Comparison of ENCODE assay signal across 2 cellular contexts in the genomic region with DNA sequence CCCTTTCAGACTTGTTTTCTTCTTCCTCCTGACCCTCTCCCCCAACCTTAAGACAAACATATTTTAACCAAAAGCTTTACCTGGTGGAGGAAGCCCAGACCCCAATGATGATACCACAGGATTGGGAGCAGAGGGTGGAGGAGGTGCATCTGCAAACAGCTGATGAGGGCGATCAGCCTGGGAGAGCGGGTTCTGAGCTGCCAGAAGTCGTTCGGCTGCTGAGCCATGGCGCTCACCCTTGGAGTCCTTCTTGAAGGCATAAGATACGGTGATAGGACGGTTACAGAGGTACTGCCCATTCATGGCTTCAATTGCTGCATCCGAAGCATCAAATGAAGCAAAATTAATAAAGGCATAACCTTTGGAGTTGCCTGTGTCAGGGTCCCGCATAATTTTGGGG.
TF ChIP-seq lines count a peak whose summit lies in the region.

No MANE protein-coding gene starts in this region.

TF ChIP-seq in A549, 52 proteins besides CTCF, POLR2A, EP300 and RAD21:
- TF ChIP-seq, protein P1, sequence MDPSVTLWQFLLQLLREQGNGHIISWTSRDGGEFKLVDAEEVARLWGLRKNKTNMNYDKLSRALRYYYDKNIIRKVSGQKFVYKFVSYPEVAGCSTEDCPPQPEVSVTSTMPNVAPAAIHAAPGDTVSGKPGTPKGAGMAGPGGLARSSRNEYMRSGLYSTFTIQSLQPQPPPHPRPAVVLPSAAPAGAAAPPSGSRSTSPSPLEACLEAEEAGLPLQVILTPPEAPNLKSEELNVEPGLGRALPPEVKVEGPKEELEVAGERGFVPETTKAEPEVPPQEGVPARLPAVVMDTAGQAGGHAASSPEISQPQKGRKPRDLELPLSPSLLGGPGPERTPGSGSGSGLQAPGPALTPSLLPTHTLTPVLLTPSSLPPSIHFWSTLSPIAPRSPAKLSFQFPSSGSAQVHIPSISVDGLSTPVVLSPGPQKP (IDR thresholded peaks at IDR 0.05; ENCODE audit: low read depth, low read length), result no peak
- no peak for TF ChIP-seq BHLHE40 (IDR thresholded peaks at IDR 0.05; ENCODE audit: low read depth, low read length)
- TF ChIP-seq TP53 (CRISPR knock-in tag; IDR thresholded peaks at IDR 0.05), result no peak
- no peak for TF ChIP-seq SMC3 (IDR thresholded peaks at IDR 0.05)
- TF ChIP-seq CBX2 (IDR thresholded peaks at IDR 0.05; ENCODE audit: borderline replicate concordance, low read depth), result no peak
- no peak for TF ChIP-seq MAFK (IDR thresholded peaks at IDR 0.05; ENCODE audit: partially characterized antibody)
- no peak for TF ChIP-seq JUN (IDR thresholded peaks at IDR 0.05)
- no peak for TF ChIP-seq TFCP2L1 (CRISPR knock-in tag; IDR thresholded peaks at IDR 0.05)
- TF ChIP-seq EHMT2 (IDR thresholded peaks at IDR 0.05; ENCODE audit: low read depth), result no peak
- TF ChIP-seq JUNB (IDR thresholded peaks at IDR 0.05), result no peak
- TF ChIP-seq HEYL (CRISPR knock-in tag; IDR thresholded peaks at IDR 0.05), result no peak
- TF ChIP-seq, protein P2, sequence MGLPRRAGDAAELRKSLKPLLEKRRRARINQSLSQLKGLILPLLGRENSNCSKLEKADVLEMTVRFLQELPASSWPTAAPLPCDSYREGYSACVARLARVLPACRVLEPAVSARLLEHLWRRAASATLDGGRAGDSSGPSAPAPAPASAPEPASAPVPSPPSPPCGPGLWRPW (IDR thresholded peaks at IDR 0.05), result no peak
- TF ChIP-seq, protein P3, sequence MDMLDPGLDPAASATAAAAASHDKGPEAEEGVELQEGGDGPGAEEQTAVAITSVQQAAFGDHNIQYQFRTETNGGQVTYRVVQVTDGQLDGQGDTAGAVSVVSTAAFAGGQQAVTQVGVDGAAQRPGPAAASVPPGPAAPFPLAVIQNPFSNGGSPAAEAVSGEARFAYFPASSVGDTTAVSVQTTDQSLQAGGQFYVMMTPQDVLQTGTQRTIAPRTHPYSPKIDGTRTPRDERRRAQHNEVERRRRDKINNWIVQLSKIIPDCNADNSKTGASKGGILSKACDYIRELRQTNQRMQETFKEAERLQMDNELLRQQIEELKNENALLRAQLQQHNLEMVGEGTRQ (IDR thresholded peaks at IDR 0.05), result no peak
- no peak for TF ChIP-seq ZNF302 (CRISPR knock-in tag; IDR thresholded peaks at IDR 0.05)
- TF ChIP-seq RFX5 (IDR thresholded peaks at IDR 0.05), result no peak
- TF ChIP-seq, protein P4, sequence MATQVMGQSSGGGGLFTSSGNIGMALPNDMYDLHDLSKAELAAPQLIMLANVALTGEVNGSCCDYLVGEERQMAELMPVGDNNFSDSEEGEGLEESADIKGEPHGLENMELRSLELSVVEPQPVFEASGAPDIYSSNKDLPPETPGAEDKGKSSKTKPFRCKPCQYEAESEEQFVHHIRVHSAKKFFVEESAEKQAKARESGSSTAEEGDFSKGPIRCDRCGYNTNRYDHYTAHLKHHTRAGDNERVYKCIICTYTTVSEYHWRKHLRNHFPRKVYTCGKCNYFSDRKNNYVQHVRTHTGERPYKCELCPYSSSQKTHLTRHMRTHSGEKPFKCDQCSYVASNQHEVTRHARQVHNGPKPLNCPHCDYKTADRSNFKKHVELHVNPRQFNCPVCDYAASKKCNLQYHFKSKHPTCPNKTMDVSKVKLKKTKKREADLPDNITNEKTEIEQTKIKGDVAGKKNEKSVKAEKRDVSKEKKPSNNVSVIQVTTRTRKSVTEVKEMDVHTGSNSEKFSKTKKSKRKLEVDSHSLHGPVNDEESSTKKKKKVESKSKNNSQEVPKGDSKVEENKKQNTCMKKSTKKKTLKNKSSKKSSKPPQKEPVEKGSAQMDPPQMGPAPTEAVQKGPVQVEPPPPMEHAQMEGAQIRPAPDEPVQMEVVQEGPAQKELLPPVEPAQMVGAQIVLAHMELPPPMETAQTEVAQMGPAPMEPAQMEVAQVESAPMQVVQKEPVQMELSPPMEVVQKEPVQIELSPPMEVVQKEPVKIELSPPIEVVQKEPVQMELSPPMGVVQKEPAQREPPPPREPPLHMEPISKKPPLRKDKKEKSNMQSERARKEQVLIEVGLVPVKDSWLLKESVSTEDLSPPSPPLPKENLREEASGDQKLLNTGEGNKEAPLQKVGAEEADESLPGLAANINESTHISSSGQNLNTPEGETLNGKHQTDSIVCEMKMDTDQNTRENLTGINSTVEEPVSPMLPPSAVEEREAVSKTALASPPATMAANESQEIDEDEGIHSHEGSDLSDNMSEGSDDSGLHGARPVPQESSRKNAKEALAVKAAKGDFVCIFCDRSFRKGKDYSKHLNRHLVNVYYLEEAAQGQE (IDR thresholded peaks at IDR 0.05), result no peak
- TF ChIP-seq, protein P5, sequence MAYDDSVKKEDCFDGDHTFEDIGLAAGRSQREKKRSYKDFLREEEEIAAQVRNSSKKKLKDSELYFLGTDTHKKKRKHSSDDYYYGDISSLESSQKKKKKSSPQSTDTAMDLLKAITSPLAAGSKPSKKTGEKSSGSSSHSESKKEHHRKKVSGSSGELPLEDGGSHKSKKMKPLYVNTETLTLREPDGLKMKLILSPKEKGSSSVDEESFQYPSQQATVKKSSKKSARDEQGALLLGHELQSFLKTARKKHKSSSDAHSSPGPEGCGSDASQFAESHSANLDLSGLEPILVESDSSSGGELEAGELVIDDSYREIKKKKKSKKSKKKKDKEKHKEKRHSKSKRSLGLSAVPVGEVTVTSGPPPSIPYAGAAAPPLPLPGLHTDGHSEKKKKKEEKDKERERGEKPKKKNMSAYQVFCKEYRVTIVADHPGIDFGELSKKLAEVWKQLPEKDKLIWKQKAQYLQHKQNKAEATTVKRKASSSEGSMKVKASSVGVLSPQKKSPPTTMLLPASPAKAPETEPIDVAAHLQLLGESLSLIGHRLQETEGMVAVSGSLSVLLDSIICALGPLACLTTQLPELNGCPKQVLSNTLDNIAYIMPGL (CRISPR knock-in tag; IDR thresholded peaks at IDR 0.05; ENCODE audit: borderline replicate concordance), result no peak
- no peak for TF ChIP-seq SREBF2 (IDR thresholded peaks at IDR 0.05)

TF ChIP-seq in GM23338, 12 proteins besides CTCF, POLR2A, EP300 and RAD21 (continued from another document):
- TF ChIP-seq, protein P4 (IDR thresholded peaks at IDR 0.05; ENCODE audit: unreplicated experiment), result no peak
- TF ChIP-seq NANOG (IDR thresholded peaks at IDR 0.05; ENCODE audit: borderline replicate concordance) (no peak), JUNB (IDR thresholded peaks at IDR 0.05; ENCODE audit: unreplicated experiment) (no peak), EZH2phosphoT487 (IDR thresholded peaks at IDR 0.05; ENCODE audit: unreplicated experiment) (no peak), CREB1 (CRISPR knock-in tag; IDR thresholded peaks at IDR 0.05; ENCODE audit: low read depth) (no peak), EZH2 (IDR thresholded peaks at IDR 0.05; ENCODE audit: low read depth, unreplicated experiment) (no peak)
TF ChIP-seq in GM23338: peak in this region for 0.
